11 cellular contexts compared by ENCODE assay signal in the genomic region with DNA sequence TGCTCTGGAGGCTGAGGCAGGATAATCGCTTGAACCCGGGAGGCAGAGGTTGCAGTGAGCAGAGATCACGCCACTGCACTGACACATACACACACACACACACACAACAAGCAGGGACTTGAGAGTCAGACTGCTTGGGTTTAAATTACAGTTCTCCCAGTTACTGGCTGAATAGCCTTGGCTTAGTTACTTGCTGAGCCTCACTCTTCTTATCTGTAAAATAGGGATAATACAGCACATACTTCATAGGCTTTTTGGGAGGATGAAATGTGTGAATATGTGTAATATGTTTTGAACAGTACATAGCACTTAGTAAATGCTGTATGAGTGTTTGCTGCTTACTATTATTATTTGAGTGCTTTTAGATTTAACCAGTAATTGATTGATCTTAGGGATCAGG. TPM values are rescaled to one million over a fixed set of nuclear protein-coding genes. Genes with fewer than 3 reads are reported as not detected.
A peak's percentile ranks its signal among the peaks of the same experiment; 100 is the strongest.
DNase-seq lines count a peak whose midpoint lies in the region; ATAC-seq and TF ChIP-seq lines count a peak whose summit lies in the region.
"Had no signal": no experiment of that assay in that cellular context is flagged by ENCODE, and none has a peak within 500 bp of the region (broad histone marks: within the 10 kb centered on the region; RNA-seq: fewer than 3 reads in every experiment).

No MANE protein-coding gene starts in this region.

- H3K27ac ChIP-seq in mammary epithelial cell (ENCODE audit: insufficient read depth, low read depth, low read length): no peak overlapping the region
- H3K27ac ChIP-seq in hepatocyte: peak overlapping the region; percentile 8
- no peak overlapping the region for H3K27ac ChIP-seq in esophagus muscularis mucosa (replicated peaks in 1 of 4)

- no peaks in the 10 kb centered on the region for H3K4me1 ChIP-seq in mammary epithelial cell (ENCODE audit: insufficient read depth, low read length)
- H3K4me1 ChIP-seq in hepatocyte (ENCODE audit: insufficient read depth): peaks cover 17% of the 10 kb centered on the region
- peaks cover 70 to 98% (median 94%) of the 10 kb centered on the region in 4 donors for H3K4me1 ChIP-seq in esophagus muscularis mucosa

- ATAC-seq in activated CD8-positive, alpha-beta T cell treated with anti-CD3 and anti-CD28 coated beads, Interleukin-2, amount 10 ng/mL, durations not matched to agents 7 days and 5 days: no peak

- H3K9me2 ChIP-seq in hepatocyte (replicated peaks; ENCODE audit: insufficient read depth): no peaks in the 10 kb centered on the region

- POLR2A ChIA-PET in MCF 10A (lab: Yijun Ruan, JAX): interaction anchor here (0.5 to 1.0 kb wide), 2 partner anchors 293 to 1973 kb away, joined by 3 to 4 read pairs; no protein-coding TSS in a partner anchor
- POLR2A ChIA-PET in activated CD8-positive, alpha-beta T cell treated with anti-CD3 and anti-CD28 coated beads, Interleukin-2, amount 10 ng/mL, durations not matched to agents 7 days and 5 days (lab: Charles Lee): interaction anchor here (0.9 kb wide), 1 partner anchor 52 kb away, joined by 3 read pairs; no protein-coding TSS in a partner anchor

- TF ChIP-seq EP300 in esophagus muscularis mucosa (IDR thresholded peaks at IDR 0.05): no peak

- H3K4me1 Mint-ChIP-seq in MCF 10A (ENCODE audit: insufficient read depth, unreplicated experiment) (peaks cover 35% of the 10 kb centered on the region), type B pancreatic cell (ENCODE audit: unreplicated experiment) (peaks cover 44% of the 10 kb centered on the region)
- H3K4me1 Mint-ChIP-seq in activated CD8-positive, alpha-beta T cell treated with anti-CD3 and anti-CD28 coated beads, Interleukin-2, amount 10 ng/mL, durations not matched to agents 7 days and 5 days (ENCODE audit: low read depth): peaks cover 78% of the 10 kb centered on the region

- H3K36me3 Mint-ChIP-seq in MCF 10A (ENCODE audit: insufficient read depth, unreplicated experiment) (peaks cover 62% of the 10 kb centered on the region), type B pancreatic cell (peaks cover 26% of the 10 kb centered on the region)
- H3K36me3 Mint-ChIP-seq in activated CD8-positive, alpha-beta T cell treated with anti-CD3 and anti-CD28 coated beads, Interleukin-2, amount 10 ng/mL, durations not matched to agents 7 days and 5 days (ENCODE audit: low read depth): peaks cover 74% of the 10 kb centered on the region

- no peak for TF ChIP-seq POLR2A in esophagus muscularis mucosa (IDR thresholded peaks at IDR 0.05; ENCODE audit: low read depth)

- CTCF ChIA-PET in MCF 10A (lab: Yijun Ruan, JAX) (interaction anchor here (0.6 kb wide), 1 partner anchor 245 kb away, joined by 3 read pairs; no protein-coding TSS in a partner anchor), mammary epithelial cell (lab: Charles Lee; ENCODE audit: low non-redundant PET) (no interaction called here)
- CTCF ChIA-PET in activated CD8-positive, alpha-beta T cell treated with anti-CD3 and anti-CD28 coated beads, Interleukin-2, amount 10 ng/mL, durations not matched to agents 7 days and 5 days (lab: Charles Lee): interaction anchor here (1.0 kb wide), 1 partner anchor 340 kb away, joined by 3 read pairs; no protein-coding TSS in a partner anchor

- H3K36me3 ChIP-seq in mammary epithelial cell (ENCODE audit: insufficient read depth, low read length) (peaks cover 9% of the 10 kb centered on the region), hepatocyte (replicated peaks; ENCODE audit: insufficient read depth, low read depth) (no peaks in the 10 kb centered on the region), esophagus muscularis mucosa (peaks cover 0 to 46% (median 13%) of the 10 kb centered on the region in 4 donors)

- H4K20me1 ChIP-seq in mammary epithelial cell (ENCODE audit: insufficient read depth, low read length) (peaks cover 41% of the 10 kb centered on the region), hepatocyte (ENCODE audit: insufficient read depth, poor library complexity, severe bottlenecking) (peaks cover 100% of the 10 kb centered on the region)

- H3K27ac Mint-ChIP-seq in MCF 10A (ENCODE audit: low read depth, unreplicated experiment) (peak overlapping the region; percentile 62), type B pancreatic cell (peak overlapping the region; percentile 38)
- H3K27ac Mint-ChIP-seq in activated CD8-positive, alpha-beta T cell treated with anti-CD3 and anti-CD28 coated beads, Interleukin-2, amount 10 ng/mL, durations not matched to agents 7 days and 5 days: peak overlapping the region; percentile 56

- H3K9me3 ChIP-seq in mammary epithelial cell (replicated peaks; ENCODE audit: insufficient read depth, low read length) (peaks cover 3% of the 10 kb centered on the region), hepatocyte (ENCODE audit: low read depth) (no peaks in the 10 kb centered on the region), esophagus muscularis mucosa (no peaks in the 10 kb centered on the region)

- no peak overlapping the region for H2AFZ ChIP-seq in mammary epithelial cell (ENCODE audit: low read depth, low read length)
- H2AFZ ChIP-seq in hepatocyte: no peak overlapping the region

- H3K27me3 ChIP-seq in mammary epithelial cell (ENCODE audit: insufficient read depth, low read length) (no peaks in the 10 kb centered on the region), hepatocyte (no peaks in the 10 kb centered on the region), esophagus muscularis mucosa (no peaks in the 10 kb centered on the region)

- DNase-seq in MCF 10A (ENCODE audit: unreplicated experiment) (no peak), mammary epithelial cell (no peak), hepatocyte (ENCODE audit: low spot score) (no peak), type B pancreatic cell (ENCODE audit: extremely low spot score, unreplicated experiment) (no peak), esophagus muscularis mucosa (ENCODE audit: extremely low spot score) (no peak), T-helper 1 cell (no peak)
- no peak for DNase-seq in activated CD8-positive, alpha-beta T cell treated with anti-CD3 and anti-CD28 coated beads, Interleukin-2, amount 10 ng/mL, durations not matched to agents 7 days and 5 days
- no peak for DNase-seq in activated CD8-positive, alpha-beta memory T cell treated with anti-CD3 and anti-CD28 coated beads, Interleukin-2, amount 50 U/mL, for 48 hours
- DNase-seq: DMS79; NCI-H1092 treated with DMSO at 0.1 percent for 48 hours; stimulated activated naive CD4-positive, alpha-beta T cell had no signal

- H3K4me3 Mint-ChIP-seq in MCF 10A (ENCODE audit: unreplicated experiment): no peak overlapping the region
- H3K4me3 Mint-ChIP-seq in activated CD8-positive, alpha-beta T cell treated with anti-CD3 and anti-CD28 coated beads, Interleukin-2, amount 10 ng/mL, durations not matched to agents 7 days and 5 days: no peak overlapping the region
- H3K4me3 Mint-ChIP-seq in type B pancreatic cell: no peak overlapping the region

- intact Hi-C loops in MCF 10A (cut with micrococcal nuclease) (no loop called here), mammary epithelial cell (cut with micrococcal nuclease) (no loop called here), esophagus muscularis mucosa (cut with DNase I) (no loop called here)

- no peak overlapping the region for H3K4me3 ChIP-seq in mammary epithelial cell (replicated peaks in 1 of 3; ENCODE audit: insufficient read depth in 1 of 3, low read depth in 2 of 3, low read length in 3 of 3)
- H3K4me3 ChIP-seq in hepatocyte: no peak overlapping the region
- no peak overlapping the region for H3K4me3 ChIP-seq in esophagus muscularis mucosa

- no peak overlapping the region for H3K4me2 ChIP-seq in mammary epithelial cell (ENCODE audit: insufficient read depth, low read depth, low read length)
- H3K4me2 ChIP-seq in hepatocyte: no peak overlapping the region

- no peak overlapping the region for H3K9ac ChIP-seq in mammary epithelial cell (ENCODE audit: insufficient read depth, low read length)

- H3K9me3 Mint-ChIP-seq in MCF 10A (ENCODE audit: unreplicated experiment) (no peaks in the 10 kb centered on the region), type B pancreatic cell (no peaks in the 10 kb centered on the region)
- H3K9me3 Mint-ChIP-seq in activated CD8-positive, alpha-beta T cell treated with anti-CD3 and anti-CD28 coated beads, Interleukin-2, amount 10 ng/mL, durations not matched to agents 7 days and 5 days (ENCODE audit: insufficient read depth): no peaks in the 10 kb centered on the region

- H3K27me3 Mint-ChIP-seq in MCF 10A (ENCODE audit: insufficient read depth, unreplicated experiment) (no peaks in the 10 kb centered on the region), type B pancreatic cell (no peaks in the 10 kb centered on the region)
- H3K27me3 Mint-ChIP-seq in activated CD8-positive, alpha-beta T cell treated with anti-CD3 and anti-CD28 coated beads, Interleukin-2, amount 10 ng/mL, durations not matched to agents 7 days and 5 days (ENCODE audit: low read depth): no peaks in the 10 kb centered on the region

- in situ Hi-C loops in mammary epithelial cell (cut with MboI; ENCODE audit: low sequenced_read_pairs in 2 of 2): no loop called here

- no peak for TF ChIP-seq CTCF in MCF 10A (IDR thresholded peaks at IDR 0.05; ENCODE audit: unreplicated experiment)
- no peak for TF ChIP-seq CTCF in mammary epithelial cell (conservative IDR thresholded peaks at IDR 0.05 in 1 of 2, IDR thresholded peaks at IDR 0.05 in 1 of 2; ENCODE audit: extremely low read depth in 1 of 2, insufficient read depth in 1 of 2, low read depth in 1 of 2, low read length in 2 of 2)
- no peak for TF ChIP-seq CTCF in hepatocyte (IDR thresholded peaks at IDR 0.05; ENCODE audit: poor library complexity)
- TF ChIP-seq CTCF in type B pancreatic cell (conservative IDR thresholded peaks at IDR 0.05): no peak
- TF ChIP-seq CTCF in esophagus muscularis mucosa (IDR thresholded peaks at IDR 0.05): no peak

- 85% methylated on average over 3 of the region's 3 CpGs for WGBS in mammary epithelial cell (ENCODE audit: low coverage, missing lambda C conversion rate)
- WGBS in hepatocyte (ENCODE audit: low lambda C conversion rate, missing lambda C conversion rate): 86% methylated on average over 3 of the region's 3 CpGs
- 86% methylated on average over 3 of the region's 3 CpGs for WGBS in esophagus muscularis mucosa

- dilution Hi-C loops in mammary epithelial cell (cut with HindIII; ENCODE audit: low sequenced_read_pairs): no loop called here

- H3K79me2 ChIP-seq in mammary epithelial cell (ENCODE audit: insufficient read depth, low read length) (peaks cover 98% of the 10 kb centered on the region), hepatocyte (peaks cover 100% of the 10 kb centered on the region)

- BruUV-seq in MCF 10A (replicated peaks; lab: Mats Ljungman, UMichigan) (no TSS peak), mammary epithelial cell (replicated peaks; lab: Mats Ljungman, UMichigan) (no TSS peak)

RNA-seq across cellular contexts. Expression of a gene that starts 23.8 kb away (rescaled TPM):
- total RNA-seq in MCF 10A (2022) (133 and 141 TPM in 2 replicates), mammary epithelial cell (100 to 1,000 TPM; 234 to 414 TPM), hepatocyte (351 and 358 TPM in 2 replicates), type B pancreatic cell (ENCODE audit: low replicate concordance) (238 and 301 TPM in 2 replicates), esophagus muscularis mucosa (100 to 1,000 TPM; 177 to 243 (median 204) TPM)
- polyA plus RNA-seq in mammary epithelial cell (232 TPM), hepatocyte (48.8 and 69.7 TPM in 2 replicates)
- 408 TPM for polyA minus RNA-seq in mammary epithelial cell
- 100 to 1,000 TPM; 365 to 389 TPM for total RNA-seq in activated CD8-positive, alpha-beta T cell treated with anti-CD3 and anti-CD28 coated beads, Interleukin-2, amount 10 ng/mL, durations not matched to agents 7 days and 5 days
